Comparison of ENCODE assay signal across 13 cellular contexts in genomic region chr3:4355401-4356224, GRCh38. TPM values are rescaled to one million over a fixed set of nuclear protein-coding genes. Genes with fewer than 3 reads are reported as not detected.
DNase-seq lines count a peak whose midpoint lies in the region; ATAC-seq and TF ChIP-seq lines count a peak whose summit lies in the region.
"Had no signal": no experiment of that assay in that cellular context is flagged by ENCODE, and none has a peak within 500 bp of the region (broad histone marks: within the 10 kb centered on the region; RNA-seq: fewer than 3 reads in every experiment).

No MANE protein-coding gene starts in this region.

- H3K9ac ChIP-seq in mesendoderm (ENCODE audit: low read length) = no peak overlapping the region

- no peak overlapping the region for H3K56ac ChIP-seq in mesendoderm (ENCODE audit: low read length)

- H2BK5ac ChIP-seq in mesendoderm (ENCODE audit: low read length) = no peak overlapping the region

- H2BK15ac ChIP-seq in mesendoderm (replicated peaks; ENCODE audit: low read depth) = no peak overlapping the region

- no peak overlapping the region for H4K5ac ChIP-seq in mesendoderm (ENCODE audit: low read length)

- no peak overlapping the region for H3K27ac ChIP-seq in mesendoderm (ENCODE audit: low read depth, low read length)
- H3K27ac ChIP-seq in CD4-positive, alpha-beta T cell (ENCODE audit: low read depth, low read length) = no peak overlapping the region

- no peak overlapping the region for H3K4me2 ChIP-seq in mesendoderm (ENCODE audit: low read length)

- H3K9me3 Mint-ChIP-seq in CD4-positive, alpha-beta T cell = no peaks in the 10 kb centered on the region
- no peaks in the 10 kb centered on the region for H3K9me3 Mint-ChIP-seq in activated CD4-positive, alpha-beta memory T cell treated with anti-CD3 and anti-CD28 coated beads for 36 hours
- H3K9me3 Mint-ChIP-seq: activated naive CD8-positive, alpha-beta T cell treated with anti-CD3 and anti-CD28 coated beads, Interleukin-2, amount 10 ng/mL, durations not matched to agents 7 days and 5 days had no signal

- no peak overlapping the region for H4K8ac ChIP-seq in mesendoderm (ENCODE audit: low read depth, low read length)

- TF ChIP-seq POLR2A in erythroblast (IDR thresholded peaks at IDR 0.05; ENCODE audit: low read length) = no peak

- H3K79me2 ChIP-seq in mesendoderm (ENCODE audit: control insufficient read depth, insufficient read depth, low read length) = no peaks in the 10 kb centered on the region

- H3K4me3 ChIP-seq in Jurkat, Clone E6-1 (ENCODE audit: low read length) = no peak overlapping the region
- H3K4me3 ChIP-seq in mesendoderm (ENCODE audit: low read length) = no peak overlapping the region
- H3K4me3 ChIP-seq in H7 (ENCODE audit: insufficient read depth, low read depth, low read length) = no peak overlapping the region

- no peak overlapping the region for H3K23ac ChIP-seq in mesendoderm (ENCODE audit: low read length)

- intact Hi-C loops in CD4-positive, alpha-beta T cell (cut with DNase I, micrococcal nuclease) = loop anchor here (1.0 to 10.0 kb wide), 2 partner anchors 11 to 139 kb away; partner anchors contain the start of gene ITPR1 (in 1 of the 2)
- intact Hi-C loops in activated CD4-positive, alpha-beta memory T cell treated with anti-CD3 and anti-CD28 coated beads for 36 hours (cut with micrococcal nuclease) = no loop called here

- H3K36me3 ChIP-seq in mesendoderm (ENCODE audit: control insufficient read depth, insufficient read depth, low read length) (no peaks in the 10 kb centered on the region), H7 (replicated peaks; ENCODE audit: control insufficient read depth, insufficient read depth, low read length) (no peaks in the 10 kb centered on the region)

- POLR2A ChIA-PET in CD4-positive, alpha-beta T cell (lab: Charles Lee) = no interaction called here
- POLR2A ChIA-PET in activated CD4-positive, alpha-beta memory T cell treated with anti-CD3 and anti-CD28 coated beads for 36 hours (lab: Charles Lee) = interaction anchor here (0.6 kb wide), 1 partner anchor 139 kb away, joined by 3 read pairs; no protein-coding TSS in a partner anchor

- no peaks in the 10 kb centered on the region for H3K9me3 ChIP-seq in CD4-positive, alpha-beta T cell (ENCODE audit: control insufficient read depth, low read length)

- H3K4me3 Mint-ChIP-seq in CD4-positive, alpha-beta T cell = no peak overlapping the region
- no peak overlapping the region for H3K4me3 Mint-ChIP-seq in activated CD4-positive, alpha-beta memory T cell treated with anti-CD3 and anti-CD28 coated beads for 36 hours
- H3K4me3 Mint-ChIP-seq: activated CD8-positive, alpha-beta T cell treated with anti-CD3 and anti-CD28 coated beads for 36 hours; activated naive CD8-positive, alpha-beta T cell treated with anti-CD3 and anti-CD28 coated beads, Interleukin-2, amount 10 ng/mL, durations not matched to agents 7 days and 5 days; B cell had no signal

- no peak overlapping the region for H3K4ac ChIP-seq in mesendoderm (ENCODE audit: low read depth, low read length)

- H3K79me1 ChIP-seq in mesendoderm (ENCODE audit: low read length) = no peaks in the 10 kb centered on the region

- no peak overlapping the region for H2AK5ac ChIP-seq in mesendoderm (ENCODE audit: low read length)

- H3K27me3 ChIP-seq in mesendoderm (ENCODE audit: insufficient read depth, low read length, poor library complexity) (no peaks in the 10 kb centered on the region), H7 (ENCODE audit: control insufficient read depth, insufficient read depth, low read length) (no peaks in the 10 kb centered on the region)
- H3K27me3 ChIP-seq in CD4-positive, alpha-beta T cell (ENCODE audit: control insufficient read depth, insufficient read depth, low read length) = no peaks in the 10 kb centered on the region

- H3K4me1 ChIP-seq in mesendoderm (ENCODE audit: control insufficient read depth, low read depth, low read length) = no peaks in the 10 kb centered on the region

- H3K36me3 Mint-ChIP-seq in CD4-positive, alpha-beta T cell (ENCODE audit: low read depth) = peaks cover under 1% of the 10 kb centered on the region
- peaks cover 2% of the 10 kb centered on the region for H3K36me3 Mint-ChIP-seq in activated CD4-positive, alpha-beta memory T cell treated with anti-CD3 and anti-CD28 coated beads for 36 hours

- no peak overlapping the region for H2BK120ac ChIP-seq in mesendoderm (ENCODE audit: low read depth, low read length)

- H3K4me1 Mint-ChIP-seq in CD4-positive, alpha-beta T cell (ENCODE audit: low read depth) = peaks cover 17% of the 10 kb centered on the region
- H3K4me1 Mint-ChIP-seq in activated CD4-positive, alpha-beta memory T cell treated with anti-CD3 and anti-CD28 coated beads for 36 hours (ENCODE audit: low read depth) = peaks cover 20% of the 10 kb centered on the region

- H3K27ac Mint-ChIP-seq in CD4-positive, alpha-beta T cell = no peak overlapping the region
- no peak overlapping the region for H3K27ac Mint-ChIP-seq in activated CD4-positive, alpha-beta memory T cell treated with anti-CD3 and anti-CD28 coated beads for 36 hours
- H3K27ac Mint-ChIP-seq: activated CD8-positive, alpha-beta T cell treated with anti-CD3 and anti-CD28 coated beads for 36 hours; activated naive CD8-positive, alpha-beta T cell treated with anti-CD3 and anti-CD28 coated beads, Interleukin-2, amount 10 ng/mL, durations not matched to agents 7 days and 5 days; B cell had no signal

- DNase-seq in Ammon's horn (ENCODE audit: low spot score) (peak; percentile 20), erythroblast (lab: John Stamatoyannopoulos, UW) (peak; percentile 46 to 68), mesendoderm (peak; percentile 38), H7 (no peak)
- peak; percentile 59 for DNase-seq in Jurkat, Clone E6-1 (ENCODE audit: low read depth, low spot score)
- DNase-seq in CD4-positive, alpha-beta T cell = no peak
- DNase-seq in activated CD4-positive, alpha-beta memory T cell treated with anti-CD3 and anti-CD28 coated beads for 36 hours = no peak
- DNase-seq: activated CD8-positive, alpha-beta T cell treated with anti-CD3 and anti-CD28 coated beads for 36 hours; activated naive CD8-positive, alpha-beta T cell treated with anti-CD3 and anti-CD28 coated beads, Interleukin-2, amount 10 ng/mL, durations not matched to agents 7 days and 5 days; hippocampal formation; T-helper 1 cell had no signal

- CTCF ChIA-PET in CD4-positive, alpha-beta T cell (lab: Charles Lee) = no interaction called here
- CTCF ChIA-PET in activated CD4-positive, alpha-beta memory T cell treated with anti-CD3 and anti-CD28 coated beads for 36 hours (lab: Charles Lee) = no interaction called here

- no CpG with 5 or more reads among the region's 6 CpGs for WGBS in mesendoderm (ENCODE audit: extremely low coverage, insufficient coverage, low lambda C conversion rate)

- H3K18ac ChIP-seq in mesendoderm (ENCODE audit: low read length) = no peak overlapping the region

- no peak for TF ChIP-seq CTCF in CD4-positive, alpha-beta T cell (IDR thresholded peaks at IDR 0.05)

- no peak for ATAC-seq in HG02852 (IDR thresholded peaks at IDR 0.05; ENCODE audit: unreplicated experiment)
- ATAC-seq in CD4-positive, alpha-beta T cell (ENCODE audit: poor library complexity) = no peak
- ATAC-seq: activated CD8-positive, alpha-beta T cell treated with anti-CD3 and anti-CD28 coated beads for 36 hours had no signal

- H3K27me3 Mint-ChIP-seq in CD4-positive, alpha-beta T cell = no peaks in the 10 kb centered on the region
- H3K27me3 Mint-ChIP-seq in activated CD4-positive, alpha-beta memory T cell treated with anti-CD3 and anti-CD28 coated beads for 36 hours = no peaks in the 10 kb centered on the region
- H3K27me3 Mint-ChIP-seq: activated CD8-positive, alpha-beta T cell treated with anti-CD3 and anti-CD28 coated beads for 36 hours; activated naive CD8-positive, alpha-beta T cell treated with anti-CD3 and anti-CD28 coated beads, Interleukin-2, amount 10 ng/mL, durations not matched to agents 7 days and 5 days; B cell had no signal

RNA-seq across cellular contexts. Expression of gene SETMAR, which starts 52.4 kb away (rescaled TPM):
- 37.2 TPM for polyA plus RNA-seq in Jurkat, Clone E6-1 (2012; ENCODE audit: insufficient read depth, insufficient read length)
- polyA plus RNA-seq in mesendoderm (2013, experiment 1 of 2) = 29.8 TPM
- polyA plus RNA-seq in mesendoderm (2013, experiment 2 of 2) = 29.0 TPM
- total RNA-seq in CD4-positive, alpha-beta T cell = 1 to 10 TPM; 9.1 to 9.2 TPM
- 8.2 and 9.8 TPM in 2 replicates for total RNA-seq in H7 (2014; rRNA removed; shearing (Covaris generic))
- total RNA-seq in activated CD4-positive, alpha-beta memory T cell treated with anti-CD3 and anti-CD28 coated beads for 36 hours = 10 to 100 TPM; 11.7 to 13.8 TPM

Comparison
In these comparisons a context has a peak if more than half of its experiments do, and no peak if none do; other contexts are left out.
1. DNase-seq: peak in Ammon's horn (single experiment), Jurkat, Clone E6-1 (single experiment), erythroblast (2 of 2) and mesendoderm (single experiment); none in CD4-positive, alpha-beta T cell (0 of 10), H7 (single experiment) and activated CD4-positive, alpha-beta memory T cell treated with anti-CD3 and anti-CD28 coated beads for 36 hours (single experiment).